ENCODE assay signal across 19 cellular contexts in the genomic region with DNA sequence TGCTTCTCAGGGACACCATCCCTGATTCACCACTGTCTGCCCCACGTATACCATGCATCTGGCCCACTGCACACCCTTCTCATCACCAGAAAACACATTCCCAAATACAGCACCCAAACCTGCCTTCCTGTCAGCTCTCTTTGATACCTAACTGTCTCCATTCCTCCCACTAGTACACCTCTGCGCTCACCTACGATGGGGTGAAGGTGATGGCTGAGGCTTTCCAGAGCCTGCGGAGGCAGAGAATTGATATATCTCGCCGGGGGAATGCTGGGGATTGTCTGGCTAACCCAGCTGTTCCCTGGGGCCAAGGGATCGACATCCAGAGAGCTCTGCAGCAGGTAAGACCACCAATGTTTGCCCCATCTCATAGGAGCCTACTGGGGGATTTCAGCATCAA.
"Had no signal": no experiment of that assay in that cellular context is flagged by ENCODE, and none has a peak within 500 bp of the region (broad histone marks: within the 10 kb centered on the region; RNA-seq: fewer than 3 reads in every experiment).

No MANE protein-coding gene starts in this region.

- ATAC-seq: effector memory CD8-positive, alpha-beta T cell; esophagus mucosa; foreskin keratinocyte; gastroesophageal sphincter; heart right ventricle; left cardiac atrium; left lung; left ventricle myocardium superior; lower lobe of right lung; mucosa of descending colon had no signal

- H3K36me3 ChIP-seq: colonic mucosa, gastroesophageal sphincter, heart right ventricle, left lung, lower lobe of right lung had no signal

- DNase-seq: colonic mucosa; cortex of kidney; effector CD8-positive, alpha-beta T cell; effector memory CD8-positive, alpha-beta T cell; endodermal cell; erythroblast; foreskin keratinocyte; heart right ventricle; hippocampal formation; left cardiac atrium; left lung; left ventricle myocardium superior; lower lobe of right lung; mesenchymal stem cell; mucosa of descending colon; naive B cell had no signal

- H3K4me3 ChIP-seq: colonic mucosa, gastroesophageal sphincter, heart right ventricle, left lung, lower lobe of right lung, mucosa of descending colon had no signal

- H3K27me3 ChIP-seq: colonic mucosa, foreskin keratinocyte, gastroesophageal sphincter, heart right ventricle, left lung had no signal

- H3K4me1 ChIP-seq: colonic mucosa, foreskin keratinocyte, gastroesophageal sphincter, left lung, lower lobe of right lung had no signal

- H3K9me3 ChIP-seq: colonic mucosa, gastroesophageal sphincter, heart right ventricle, left lung, lower lobe of right lung, mucosa of descending colon had no signal

- H3K27ac ChIP-seq: colonic mucosa, epithelial cell of prostate, foreskin keratinocyte, gastroesophageal sphincter, heart right ventricle, left lung, lower lobe of right lung had no signal
